ENCODE assay signal across 12 cellular contexts in the genomic region with DNA sequence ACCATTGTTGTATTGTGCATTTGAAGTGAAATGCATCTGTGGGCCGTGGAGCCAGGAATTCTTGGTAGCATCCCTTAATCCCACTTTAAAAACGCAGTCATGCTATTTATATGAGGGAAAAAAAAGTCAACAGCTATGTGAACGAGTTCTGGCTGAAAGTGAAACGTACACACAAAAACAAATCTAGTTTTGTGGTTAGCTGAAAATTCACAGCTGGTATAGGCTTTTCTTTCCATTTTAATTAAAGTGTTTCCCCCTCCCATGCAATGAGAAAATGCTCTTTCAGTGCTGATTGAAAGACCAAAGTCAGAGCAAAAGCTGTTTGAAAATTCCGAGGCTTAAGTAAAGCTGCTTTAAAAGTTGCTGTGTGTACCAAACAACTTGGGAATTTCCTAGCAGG.
DNase-seq lines count a peak whose midpoint lies in the region; ATAC-seq lines count a peak whose summit lies in the region.
"Had no signal": no experiment of that assay in that cellular context is flagged by ENCODE, and none has a peak within 500 bp of the region (broad histone marks: within the 10 kb centered on the region; RNA-seq: fewer than 3 reads in every experiment).

No MANE protein-coding gene starts in this region.

- H3K9me3 ChIP-seq in SJSA1 (replicated peaks) (no peaks in the 10 kb centered on the region), T-helper 17 cell (ENCODE audit: control insufficient read depth, low read length, poor library complexity, severe bottlenecking) (no peaks in the 10 kb centered on the region)

- intact Hi-C loops in posterior cingulate gyrus (cut with DNase I) = no loop called here

- peak overlapping the region; percentile 73 for H3K27ac Mint-ChIP-seq in activated naive CD4-positive, alpha-beta T cell treated with anti-CD3 and anti-CD28 coated beads, Interleukin-2, amount 50 U/mL, for 24 hours
- no peak overlapping the region for H3K27ac Mint-ChIP-seq in stimulated activated naive CD8-positive, alpha-beta T cell treated with anti-CD3 and anti-CD28 coated beads, Interleukin-15, Interleukin-2, amounts not matched to agents 100 ng/mL and 50 ng/mL, for 24 hours
- no peak overlapping the region for H3K27ac Mint-ChIP-seq in T-helper 17 cell
- H3K27ac Mint-ChIP-seq: dendritic cell treated with granulocyte-macrophage colony-stimulating factor and Interleukin-4, amounts not matched to agents 40 ng/mL and 50 ng/mL, for 4 days had no signal

- peaks cover 32% of the 10 kb centered on the region for H3K4me1 Mint-ChIP-seq in activated naive CD4-positive, alpha-beta T cell treated with anti-CD3 and anti-CD28 coated beads, Interleukin-2, amount 50 U/mL, for 24 hours
- peaks cover 50% of the 10 kb centered on the region for H3K4me1 Mint-ChIP-seq in stimulated activated naive CD8-positive, alpha-beta T cell treated with anti-CD3 and anti-CD28 coated beads, Interleukin-15, Interleukin-2, amounts not matched to agents 100 ng/mL and 50 ng/mL, for 24 hours (ENCODE audit: low read depth)
- peaks cover 12% of the 10 kb centered on the region for H3K4me1 Mint-ChIP-seq in T-helper 17 cell

- H3K27me3 ChIP-seq in SJSA1 (replicated peaks) = no peaks in the 10 kb centered on the region

- peak overlapping the region; percentile 23; the same call in 1 of the 2 replicates for H3K27ac ChIP-seq in SJSA1
- H3K27ac ChIP-seq: parathyroid adenoma had no signal

- H3K36me3 ChIP-seq in SJSA1 = peaks cover 8% of the 10 kb centered on the region; the same call in 1 of the 2 replicates

- H3K4me1 ChIP-seq in SJSA1 (replicated peaks) = peaks cover 14% of the 10 kb centered on the region
- H3K4me1 ChIP-seq: parathyroid adenoma had no signal

- H3K4me3 ChIP-seq in SJSA1 = no peak overlapping the region

- peaks cover 20% of the 10 kb centered on the region for H3K36me3 Mint-ChIP-seq in activated naive CD4-positive, alpha-beta T cell treated with anti-CD3 and anti-CD28 coated beads, Interleukin-2, amount 50 U/mL, for 24 hours
- H3K36me3 Mint-ChIP-seq in stimulated activated naive CD8-positive, alpha-beta T cell treated with anti-CD3 and anti-CD28 coated beads, Interleukin-15, Interleukin-2, amounts not matched to agents 100 ng/mL and 50 ng/mL, for 24 hours (ENCODE audit: low read depth) = peaks cover 19% of the 10 kb centered on the region
- peaks cover 5% of the 10 kb centered on the region for H3K36me3 Mint-ChIP-seq in T-helper 17 cell (ENCODE audit: low read depth)

- ATAC-seq in HG02884 (IDR thresholded peaks at IDR 0.05; ENCODE audit: unreplicated experiment) = peak; percentile 62
- no peak for ATAC-seq in T-helper 17 cell

- no peak overlapping the region for H3K4me3 Mint-ChIP-seq in activated naive CD4-positive, alpha-beta T cell treated with anti-CD3 and anti-CD28 coated beads, Interleukin-2, amount 50 U/mL, for 24 hours
- H3K4me3 Mint-ChIP-seq in stimulated activated naive CD8-positive, alpha-beta T cell treated with anti-CD3 and anti-CD28 coated beads, Interleukin-15, Interleukin-2, amounts not matched to agents 100 ng/mL and 50 ng/mL, for 24 hours = peak overlapping the region; percentile 43
- H3K4me3 Mint-ChIP-seq in T-helper 17 cell = no peak overlapping the region
- H3K4me3 Mint-ChIP-seq: dendritic cell treated with granulocyte-macrophage colony-stimulating factor and Interleukin-4, amounts not matched to agents 40 ng/mL and 50 ng/mL, for 4 days had no signal

- H3K9me3 Mint-ChIP-seq in activated naive CD4-positive, alpha-beta T cell treated with anti-CD3 and anti-CD28 coated beads, Interleukin-2, amount 50 U/mL, for 24 hours = no peaks in the 10 kb centered on the region
- no peaks in the 10 kb centered on the region for H3K9me3 Mint-ChIP-seq in stimulated activated naive CD8-positive, alpha-beta T cell treated with anti-CD3 and anti-CD28 coated beads, Interleukin-15, Interleukin-2, amounts not matched to agents 100 ng/mL and 50 ng/mL, for 24 hours
- H3K9me3 Mint-ChIP-seq: dendritic cell treated with granulocyte-macrophage colony-stimulating factor and Interleukin-4, amounts not matched to agents 40 ng/mL and 50 ng/mL, for 4 days had no signal

- no peaks in the 10 kb centered on the region for H3K27me3 Mint-ChIP-seq in activated naive CD4-positive, alpha-beta T cell treated with anti-CD3 and anti-CD28 coated beads, Interleukin-2, amount 50 U/mL, for 24 hours
- H3K27me3 Mint-ChIP-seq in stimulated activated naive CD8-positive, alpha-beta T cell treated with anti-CD3 and anti-CD28 coated beads, Interleukin-15, Interleukin-2, amounts not matched to agents 100 ng/mL and 50 ng/mL, for 24 hours = peaks cover 3% of the 10 kb centered on the region
- no peaks in the 10 kb centered on the region for H3K27me3 Mint-ChIP-seq in T-helper 17 cell
- H3K27me3 Mint-ChIP-seq: dendritic cell treated with granulocyte-macrophage colony-stimulating factor and Interleukin-4, amounts not matched to agents 40 ng/mL and 50 ng/mL, for 4 days had no signal

- no peak for DNase-seq in activated naive CD4-positive, alpha-beta T cell treated with anti-CD3 and anti-CD28 coated beads, Interleukin-2, amount 50 U/mL, for 16 hours
- DNase-seq in SJSA1 (ENCODE audit: low read depth in 1 of 2, low spot score in 2 of 2) (peak in 1 of 2 experiments; percentile 13), posterior cingulate gyrus (no peak), T-helper 17 cell (no peak)
- DNase-seq in activated CD4-positive, alpha-beta T cell treated with anti-CD3 and anti-CD28 coated beads for 1 hour = no peak
- DNase-seq: activated CD8-positive, alpha-beta memory T cell treated with anti-CD3 and anti-CD28 coated beads, Interleukin-2, amount 50 U/mL, for 48 hours; NCI-H2171 treated with DMSO at 0.1 percent for 48 hours had no signal
